Comparison of ENCODE assay signal across 9 cellular contexts in the genomic region with DNA sequence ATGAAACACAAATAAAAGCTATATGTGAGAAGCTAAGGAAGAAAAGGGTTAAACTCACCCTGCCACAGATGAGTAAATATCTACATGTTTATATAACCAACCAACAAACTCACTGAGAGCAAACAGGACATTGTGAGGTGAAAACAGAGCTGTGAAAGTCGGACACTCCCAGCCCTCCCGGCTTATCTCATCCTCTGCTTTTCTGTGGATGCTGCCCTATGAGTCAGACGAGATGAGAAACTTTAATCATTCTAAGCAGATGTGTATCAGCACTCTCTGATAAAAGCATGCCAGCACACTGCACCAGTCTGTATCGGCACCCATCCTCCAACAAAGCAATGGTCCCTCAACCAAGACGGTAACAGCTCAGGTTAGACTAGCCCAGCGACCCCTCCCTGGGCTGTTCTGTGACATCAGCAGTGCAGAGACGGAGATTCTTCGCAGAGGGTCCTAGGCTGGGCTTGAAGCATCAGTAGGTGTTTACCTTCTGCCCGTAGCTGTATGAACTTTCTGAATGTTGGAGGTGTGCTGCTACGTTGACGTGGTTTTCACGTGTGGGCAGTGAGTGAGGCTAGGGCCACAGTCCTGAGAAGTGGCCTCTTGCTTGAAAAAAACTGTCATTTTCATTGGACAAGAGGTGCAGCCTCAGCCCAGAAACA.
A peak's percentile ranks its signal among the peaks of the same experiment; 100 is the strongest.
DNase-seq lines count a peak whose midpoint lies in the region; ATAC-seq and TF ChIP-seq lines count a peak whose summit lies in the region.
"Had no signal": no experiment of that assay in that cellular context is flagged by ENCODE, and none has a peak within 500 bp of the region (broad histone marks: within the 10 kb centered on the region; RNA-seq: fewer than 3 reads in every experiment).

No MANE protein-coding gene starts in this region.

- H3K9ac ChIP-seq in muscle layer of colon (ENCODE audit: low read length) = peak overlapping the region; percentile 8

- H3K27ac ChIP-seq in C4-2B = peak overlapping the region; percentile 59
- no peak overlapping the region for H3K27ac ChIP-seq in coronary artery
- H3K27ac ChIP-seq in muscle layer of colon (ENCODE audit: low read depth, low read length) = no peak overlapping the region

- DNase-seq in LNCaP clone FGC (ENCODE audit: low read depth) (peak; percentile 85), coronary artery (ENCODE audit: low spot score) (peak; percentile 46), NCI-H2196 (lab: John Stamatoyannopoulos, UW; ENCODE audit: unreplicated experiment) (no peak), medulla oblongata (ENCODE audit: extremely low spot score) (no peak)
- no peak for DNase-seq in stimulated activated CD4-positive, alpha-beta T cell treated with anti-CD3 and anti-CD28 coated beads, Interleukin-4, amount 100 ng/mL, for 24 hours
- DNase-seq: H9 had no signal

- H3K4me3 ChIP-seq in LNCaP clone FGC (ENCODE audit: low read depth, low read length) = peak overlapping the region; percentile 37
- no peak overlapping the region for H3K4me3 ChIP-seq in coronary artery
- H3K4me3 ChIP-seq in muscle layer of colon (ENCODE audit: low read depth in 1 of 2, low read length in 2 of 2) = no peak overlapping the region

- no peaks in the 10 kb centered on the region for H3K27me3 ChIP-seq in muscle layer of colon (ENCODE audit: control insufficient read depth in 1 of 2, insufficient read depth in 2 of 2, low read length in 2 of 2)

- no peaks in the 10 kb centered on the region for H3K36me3 ChIP-seq in muscle layer of colon (ENCODE audit: insufficient read depth, low read length)

- ATAC-seq in HG02763 (IDR thresholded peaks at IDR 0.05; ENCODE audit: unreplicated experiment) = no peak

- no peak for TF ChIP-seq CTCF in C4-2B (conservative IDR thresholded peaks at IDR 0.05)
- TF ChIP-seq CTCF in LNCaP clone FGC (IDR thresholded peaks at IDR 0.05; ENCODE audit: control insufficient read depth, extremely low read depth, insufficient read depth) = no peak
- no peak for TF ChIP-seq CTCF in coronary artery (IDR thresholded peaks at IDR 0.05)

- H3K4me1 ChIP-seq in muscle layer of colon (ENCODE audit: insufficient read depth, low read length) = peaks cover 8% of the 10 kb centered on the region

- H3K9me3 ChIP-seq in muscle layer of colon (ENCODE audit: low read length) = no peaks in the 10 kb centered on the region

Comparison
In these comparisons a context has a peak if more than half of its experiments do, and no peak if none do; other contexts are left out.
1. DNase-seq: peak in LNCaP clone FGC (single experiment) and coronary artery (single experiment); none in NCI-H2196 (single experiment), stimulated activated CD4-positive, alpha-beta T cell treated with anti-CD3 and anti-CD28 coated beads, Interleukin-4, amount 100 ng/mL, for 24 hours (single experiment) and medulla oblongata (single experiment).